Comparison of ENCODE assay signal across 25 cellular contexts in genomic region chr5:180367991-180368390, GRCh38. TPM values are rescaled to one million over a fixed set of nuclear protein-coding genes. Genes with fewer than 3 reads are reported as not detected.
DNase-seq lines count a peak whose midpoint lies in the region; ATAC-seq and TF ChIP-seq lines count a peak whose summit lies in the region.
"Had no signal": no experiment of that assay in that cellular context is flagged by ENCODE, and none has a peak within 500 bp of the region (broad histone marks: within the 10 kb centered on the region; RNA-seq: fewer than 3 reads in every experiment).

No MANE protein-coding gene starts in this region.

- peaks cover 2% of the 10 kb centered on the region for H3K79me1 ChIP-seq in neuronal stem cell (ENCODE audit: low read depth, low read length)

- no peak overlapping the region for H3K9ac ChIP-seq in neuronal stem cell (ENCODE audit: low read depth, low read length, poor library complexity)
- H3K9ac ChIP-seq: GM23248 had no signal

- peak overlapping the region; percentile 36 for H2AK5ac ChIP-seq in neuronal stem cell (ENCODE audit: low read depth, low read length)

- H2BK120ac ChIP-seq in neuronal stem cell (ENCODE audit: low read depth, low read length) = no peak overlapping the region

- ATAC-seq in HG03196 (IDR thresholded peaks at IDR 0.05; ENCODE audit: unreplicated experiment) (no peak), omental fat pad (ENCODE audit: low FRiP score) (no peak), aorta (ENCODE audit: low FRiP score) (no peak), right cardiac atrium (no peak)
- ATAC-seq: A549, Panc1 had no signal

- H3K27ac ChIP-seq in neuronal stem cell (replicated peaks; ENCODE audit: low read length) (no peak overlapping the region), substantia nigra (ENCODE audit: low read depth, low read length, poor library complexity, severe bottlenecking) (peak overlapping the region; percentile 43), aorta (ENCODE audit: low read depth in 1 of 2, low read length in 2 of 2) (no peak overlapping the region), right cardiac atrium (ENCODE audit: low read length) (no peak overlapping the region)
- H3K27ac ChIP-seq: A549, GM23248 had no signal

- H3K4me2 ChIP-seq in neuronal stem cell (ENCODE audit: insufficient read depth, low read length, poor library complexity, severe bottlenecking) = no peak overlapping the region
- H3K4me2 ChIP-seq: A549 had no signal

- H4K8ac ChIP-seq in neuronal stem cell (ENCODE audit: low read depth, low read length) = no peak overlapping the region

- no peak overlapping the region for H2AFZ ChIP-seq in neuronal stem cell (ENCODE audit: low read length)
- H2AFZ ChIP-seq: GM23248 had no signal

- no peak for TF ChIP-seq CTCF in omental fat pad (IDR thresholded peaks at IDR 0.05)

- no peak overlapping the region for H3K23ac ChIP-seq in neuronal stem cell (ENCODE audit: low read depth, low read length, poor library complexity)

- H3K27me3 ChIP-seq in neuronal stem cell (ENCODE audit: control insufficient read depth in 3 of 3, insufficient read depth in 3 of 3, low read depth in 1 of 3, low read length in 3 of 3) (peaks cover 0 to 15% (median 0%) of the 10 kb centered on the region in 3 experiments), aorta (ENCODE audit: control insufficient read depth in 1 of 2, insufficient read depth in 2 of 2, low read length in 1 of 2) (no peaks in the 10 kb centered on the region), right cardiac atrium (ENCODE audit: control insufficient read depth, insufficient read depth) (no peaks in the 10 kb centered on the region)
- H3K27me3 ChIP-seq: MG63 had no signal

- no peak overlapping the region for H2BK15ac ChIP-seq in neuronal stem cell (ENCODE audit: low read length)

- H3K9me3 ChIP-seq in neuronal stem cell (replicated peaks in 1 of 2; ENCODE audit: control insufficient read depth in 2 of 2, insufficient read depth in 1 of 2, low read depth in 1 of 2, low read length in 2 of 2) = no peaks in the 10 kb centered on the region
- no peaks in the 10 kb centered on the region for H3K9me3 ChIP-seq in aorta (ENCODE audit: control insufficient read depth, low read length)
- no peaks in the 10 kb centered on the region for H3K9me3 ChIP-seq in right cardiac atrium (ENCODE audit: control insufficient read depth, low read length)
- H3K9me3 ChIP-seq: A549, Caco-2, HAP-1, MG63 had no signal

- H3K4me1 ChIP-seq in neuronal stem cell (ENCODE audit: control insufficient read depth in 2 of 2, insufficient read depth in 1 of 2, low read depth in 1 of 2, low read length in 2 of 2) (no peaks in the 10 kb centered on the region), aorta (ENCODE audit: control insufficient read depth in 1 of 2, insufficient read depth in 2 of 2, low read length in 2 of 2) (no peaks in the 10 kb centered on the region), right cardiac atrium (ENCODE audit: control insufficient read depth, insufficient read depth, low read length) (no peaks in the 10 kb centered on the region)
- H3K4me1 ChIP-seq: A549, Caco-2, HAP-1 had no signal

- H3K4ac ChIP-seq in neuronal stem cell (ENCODE audit: low read length) = no peak overlapping the region

- H3K36me3 ChIP-seq in neuronal stem cell (replicated peaks in 1 of 2; ENCODE audit: control insufficient read depth in 2 of 2, insufficient read depth in 2 of 2, low read length in 2 of 2) (no peaks in the 10 kb centered on the region), aorta (ENCODE audit: control insufficient read depth in 1 of 2, insufficient read depth in 2 of 2, low read length in 1 of 2) (no peaks in the 10 kb centered on the region)
- H3K36me3 ChIP-seq: HAP-1, MG63 had no signal

- no CpG with 5 or more reads among the region's 4 CpGs for WGBS in neuronal stem cell (ENCODE audit: extremely low coverage in 2 of 2, insufficient read length in 2 of 2, insufficient replicate concordance in 1 of 2), 2 donors
- WGBS in aorta, 2 donors = 85 to 92% methylated on average over 4 of the region's 4 CpGs
- WGBS in right cardiac atrium = 73% methylated on average over 4 of the region's 4 CpGs

- DNase-seq in anterior cingulate cortex (lab: John Stamatoyannopoulos, UW) = peak in 48 of 58 donors; percentile 16 to 82 (median 60)
- DNase-seq in hippocampal formation (lab: John Stamatoyannopoulos, UW) = peak; percentile 62 to 77
- no peak for DNase-seq in neuronal stem cell (ENCODE audit: low spot score)
- peak in 43 of 49 donors; percentile 17 to 80 (median 49) for DNase-seq in substantia nigra (lab: John Stamatoyannopoulos, UW)
- DNase-seq in omental fat pad (ENCODE audit: low spot score) = no peak
- no peak for DNase-seq in aorta
- DNase-seq in right cardiac atrium = no peak
- DNase-seq: Caco-2, DMS 273 treated with DMSO at 0.1 percent for 48 hours, DND-41, GM23248, Karpas-422, MG63, NCI-H1417, NCI-H1694 treated with DMSO at 0.1 percent for 48 hours, NCI-H2081 treated with DMSO at 0.1 percent for 48 hours, NCI-H2171 treated with DMSO at 0.1 percent for 48 hours, NCI-H524 treated with DMSO at 0.1 percent for 48 hours, NCI-H82, SIG-M5 had no signal

- peak overlapping the region; percentile 3 for H2BK5ac ChIP-seq in neuronal stem cell (ENCODE audit: low read length)

- H2BK12ac ChIP-seq in neuronal stem cell (ENCODE audit: low read length) = peak overlapping the region; percentile 6

- peak overlapping the region; percentile 38 for H3K14ac ChIP-seq in neuronal stem cell (ENCODE audit: low read length)

- no peak overlapping the region for H3K4me3 ChIP-seq in neuronal stem cell (ENCODE audit: low read length in 2 of 2)
- H3K4me3 ChIP-seq in aorta (ENCODE audit: low read length in 2 of 2) = no peak overlapping the region
- H3K4me3 ChIP-seq in right cardiac atrium (ENCODE audit: low read length) = no peak overlapping the region
- H3K4me3 ChIP-seq: A549, GM12878, GM23248, HAP-1, MG63 had no signal

- no peak overlapping the region for H4K91ac ChIP-seq in neuronal stem cell (ENCODE audit: low read depth, low read length, poor library complexity)

- intact Hi-C loops in aorta (cut with DNase I) (no loop called here), right cardiac atrium (cut with DNase I) (no loop called here)

- H3K18ac ChIP-seq in neuronal stem cell (ENCODE audit: low read length) = no peak overlapping the region

RNA-seq across cellular contexts. Expression of gene GFPT2, which starts 14.9 kb away (rescaled TPM):
- 17.6 TPM for polyA plus RNA-seq in neuronal stem cell (2013, experiment 1 of 2)
- polyA plus RNA-seq in neuronal stem cell (2013, experiment 2 of 2) = 16.4 TPM
- 100 to 1,000 TPM in 2 of 4 donors, 10 to 100 TPM in 2; 42.3 to 553 (median 270) TPM for total RNA-seq in omental fat pad
- 10 to 100 TPM; 60.1 to 60.2 TPM for total RNA-seq in aorta
- 1 to 10 TPM; 1.1 to 3.7 TPM for polyA plus RNA-seq in aorta
- total RNA-seq in right cardiac atrium = 10 to 100 TPM in 1 of 4 donors, 1 to 10 TPM in 3; 2.3 to 25.6 (median 7.0) TPM
- polyA plus RNA-seq in right cardiac atrium = 5.7 TPM

Comparison
In these comparisons a context has a peak if more than half of its experiments do, and no peak if none do; other contexts are left out.
1. DNase-seq: peak in anterior cingulate cortex (48 of 58), hippocampal formation (2 of 2) and substantia nigra (43 of 49); none in neuronal stem cell (single experiment), omental fat pad (single experiment), aorta (0 of 2) and right cardiac atrium (0 of 3).